ENCODE assay signal across 11 cellular contexts in genomic region chr15:20551289-20551688, GRCh38. TPM values are rescaled to one million over a fixed set of nuclear protein-coding genes. Genes with fewer than 3 reads are reported as not detected.
DNase-seq lines count a peak whose midpoint lies in the region; ATAC-seq and TF ChIP-seq lines count a peak whose summit lies in the region.
"Not testable (repeated sequence)": the region's sequence is repeated elsewhere in the genome, so short reads cannot be mapped to it uniquely, and the experiment has no call there.
"Had no signal": no experiment of that assay in that cellular context is flagged by ENCODE, and none has a peak within 500 bp of the region (broad histone marks: within the 10 kb centered on the region; RNA-seq: fewer than 3 reads in every experiment).

No MANE protein-coding gene starts in this region.

- H3K27me3 Mint-ChIP-seq in progenitor cell of endocrine pancreas = not testable (repeated sequence)

- TF ChIP-seq POLR2A in right lobe of liver (IDR thresholded peaks at IDR 0.05) = not testable (repeated sequence)

- 89% methylated on average over 13 of the region's 19 CpGs for WGBS in right lobe of liver (ENCODE audit: insufficient coverage, low coverage, low lambda C conversion rate, missing lambda C conversion rate)

- intact Hi-C loops in colonic mucosa (cut with DNase I); left cardiac atrium (cut with DNase I); right lobe of liver (cut with DNase I): not testable (repeated sequence)

- TF ChIP-seq CTCF in RWPE2 (IDR thresholded peaks at IDR 0.05; ENCODE audit: poor library complexity, severe bottlenecking); colonic mucosa (IDR thresholded peaks at IDR 0.05); right lobe of liver (IDR thresholded peaks at IDR 0.05); progenitor cell of endocrine pancreas (IDR thresholded peaks at IDR 0.05; ENCODE audit: unreplicated experiment): not testable (repeated sequence)

- not testable (repeated sequence) for H3K4me1 ChIP-seq in RWPE2 (ENCODE audit: insufficient read depth, poor library complexity, severe bottlenecking); colonic mucosa; right lobe of liver

- not testable (repeated sequence) for H3K27ac ChIP-seq in RWPE2 (ENCODE audit: poor library complexity, severe bottlenecking); colonic mucosa; right lobe of liver

- H3K4me3 Mint-ChIP-seq in progenitor cell of endocrine pancreas (ENCODE audit: low read depth) = not testable (repeated sequence)

- not testable (repeated sequence) for H3K4me1 Mint-ChIP-seq in progenitor cell of endocrine pancreas (ENCODE audit: low read depth)

- H3K27me3 ChIP-seq in RWPE2 (ENCODE audit: insufficient read depth, poor library complexity, severe bottlenecking); colonic mucosa; right lobe of liver: not testable (repeated sequence)

- H3K9me3 ChIP-seq in RWPE2 (ENCODE audit: severe bottlenecking); colonic mucosa; right lobe of liver: not testable (repeated sequence)

- H3K27ac Mint-ChIP-seq in progenitor cell of endocrine pancreas = not testable (repeated sequence)

- not testable (repeated sequence) for H3K36me3 Mint-ChIP-seq in progenitor cell of endocrine pancreas (ENCODE audit: insufficient read depth)

- ATAC-seq in RWPE2 (ENCODE audit: low read depth); left cardiac atrium; right lobe of liver: not testable (repeated sequence)

- not testable (repeated sequence) for H3K36me3 ChIP-seq in RWPE2 (ENCODE audit: low read depth); colonic mucosa; right lobe of liver

- not testable (repeated sequence) for H3K9me3 Mint-ChIP-seq in progenitor cell of endocrine pancreas (ENCODE audit: low read depth)

- peak; percentile 54 for DNase-seq in RWPE2 (ENCODE audit: low spot score)
- peak; percentile 4 for DNase-seq in colonic mucosa
- DNase-seq in left cardiac atrium = peak; percentile 6
- peak in 2 of 3 donors; percentile 37 to 47 for DNase-seq in right lobe of liver
- peak; percentile 8 for DNase-seq in progenitor cell of endocrine pancreas (ENCODE audit: low spot score, unreplicated experiment)

- not testable (repeated sequence) for H3K4me3 ChIP-seq in RWPE2 (ENCODE audit: severe bottlenecking); colonic mucosa; right lobe of liver

- not testable (repeated sequence) for H3K9ac ChIP-seq in colonic mucosa (ENCODE audit: low read depth in 2 of 2, low read length in 2 of 2)

RNA-seq across cellular contexts. Expression of gene GOLGA6L6, which starts 9.7 kb away (rescaled TPM):
- not detected for total RNA-seq in colonic mucosa
- total RNA-seq in left cardiac atrium = not detected
- not detected for total RNA-seq in right lobe of liver
- not detected in 2 replicates for total RNA-seq in progenitor cell of endocrine pancreas
- total RNA-seq: A172; B cell; Caco-2; Calu3; CD4-positive, alpha-beta T cell; CD8-positive, alpha-beta T cell had no signal

Comparison
In these comparisons a context has a peak if more than half of its experiments do, and no peak if none do; other contexts are left out.
1. DNase-seq: peak in every context shown above with its lines; median percentile 54 in RWPE2; 42 in right lobe of liver; 8 in progenitor cell of endocrine pancreas; 6 in left cardiac atrium; 4 in colonic mucosa.